Comparison of ENCODE assay signal across 8 cellular contexts in the genomic region with DNA sequence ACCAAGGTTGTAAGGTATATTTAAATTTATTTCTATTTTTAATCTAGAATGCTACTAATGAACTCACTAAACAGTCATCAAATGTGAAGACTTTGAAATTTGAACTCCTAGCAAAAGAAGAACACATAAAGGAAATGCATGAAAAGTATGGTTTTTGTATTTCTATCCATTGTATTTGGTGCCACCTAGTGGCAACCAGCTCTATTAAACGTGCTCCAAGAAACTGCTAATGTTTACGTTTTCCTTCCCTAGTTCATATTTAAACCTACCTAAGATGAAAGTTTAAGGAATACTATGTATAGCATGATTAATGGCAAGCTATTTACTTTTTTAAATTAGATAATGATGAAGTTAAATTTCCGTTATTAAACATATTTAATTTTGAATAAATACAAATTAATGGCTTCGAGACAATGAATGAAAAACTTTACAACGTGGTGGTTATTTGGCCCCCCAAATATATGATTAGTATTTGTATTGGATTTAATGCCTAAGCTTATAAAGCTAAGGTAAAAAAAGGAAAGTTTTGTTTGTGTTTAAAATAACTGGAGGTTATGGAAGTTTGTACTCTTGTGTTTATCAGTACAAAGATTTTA.
DNase-seq lines count a peak whose midpoint lies in the region; ATAC-seq, FAIRE-seq and TF ChIP-seq lines count a peak whose summit lies in the region.

No MANE protein-coding gene starts in this region.

- no peaks in the 10 kb centered on the region for H3K9me3 Mint-ChIP-seq in T-helper 2 cell treated with Interferon-gamma antibody and Interleukin-4, amounts not matched to agents 5 μg/mL and 100 μg/mL, for 36 hours

- TF ChIP-seq EP300 in tibial nerve (IDR thresholded peaks at IDR 0.05) = no peak

- H3K4me1 ChIP-seq in keratinocyte (ENCODE audit: control insufficient read depth, extremely low read depth, insufficient read depth, low read length) = no peaks in the 10 kb centered on the region
- no peaks in the 10 kb centered on the region for H3K4me1 ChIP-seq in tibial nerve

- H3K9me3 ChIP-seq in AG04450 (ENCODE audit: control insufficient read depth, insufficient read depth, low read length) (no peaks in the 10 kb centered on the region), keratinocyte (ENCODE audit: control insufficient read depth, low read depth, low read length) (no peaks in the 10 kb centered on the region), tibial nerve (no peaks in the 10 kb centered on the region)

- no peaks in the 10 kb centered on the region for H3K9me1 ChIP-seq in keratinocyte (ENCODE audit: control insufficient read depth, extremely low read depth, insufficient read depth, low read length)

- no peaks in the 10 kb centered on the region for H3K4me1 Mint-ChIP-seq in T-helper 2 cell treated with Interferon-gamma antibody and Interleukin-4, amounts not matched to agents 5 μg/mL and 100 μg/mL, for 36 hours (ENCODE audit: low read depth)

- no peaks in the 10 kb centered on the region for H4K20me1 ChIP-seq in keratinocyte (ENCODE audit: control insufficient read depth, extremely low read depth, insufficient read depth, low read length)

- POLR2A ChIA-PET in AG04450 (lab: Yijun Ruan, JAX) = no interaction called here

- H3K36me3 ChIP-seq in keratinocyte (ENCODE audit: control insufficient read depth in 2 of 2, extremely low read depth in 1 of 2, insufficient read depth in 2 of 2, low read length in 2 of 2) = no peaks in the 10 kb centered on the region
- H3K36me3 ChIP-seq in tibial nerve = peaks cover 0 to 23% (median 0%) of the 10 kb centered on the region in 3 donors

- H3K27me3 ChIP-seq in AG04450 (ENCODE audit: control insufficient read depth, insufficient read depth, low read length) = no peaks in the 10 kb centered on the region
- H3K27me3 ChIP-seq in keratinocyte (ENCODE audit: control insufficient read depth, extremely low read depth, insufficient read depth, low read length) = no peaks in the 10 kb centered on the region
- no peaks in the 10 kb centered on the region for H3K27me3 ChIP-seq in tibial nerve

- peak; percentile 58 for ATAC-seq in HG02981 (IDR thresholded peaks at IDR 0.05; ENCODE audit: unreplicated experiment)

- H2AFZ ChIP-seq in keratinocyte (ENCODE audit: control insufficient read depth, low read length) = no peak overlapping the region

- no peaks in the 10 kb centered on the region for H3K36me3 Mint-ChIP-seq in T-helper 2 cell treated with Interferon-gamma antibody and Interleukin-4, amounts not matched to agents 5 μg/mL and 100 μg/mL, for 36 hours (ENCODE audit: low read depth)

- H3K4me3 ChIP-seq in AG04450 (ENCODE audit: low read depth, low read length) (no peak overlapping the region), keratinocyte (ENCODE audit: control insufficient read depth in 2 of 3, extremely low read depth in 1 of 3, insufficient read depth in 2 of 3, low read depth in 1 of 3, low read length in 3 of 3) (no peak overlapping the region), tibial nerve (no peak overlapping the region)

- no peak overlapping the region for H3K4me2 ChIP-seq in keratinocyte (ENCODE audit: control insufficient read depth, extremely low read depth, insufficient read depth, low read depth, low read length)

- WGBS in tibial nerve, 2 donors = 45 to 46% methylated on average over 5 of the region's 5 CpGs

- H3K27ac Mint-ChIP-seq in T-helper 2 cell treated with Interferon-gamma antibody and Interleukin-4, amounts not matched to agents 5 μg/mL and 100 μg/mL, for 36 hours = no peak overlapping the region

- no peaks in the 10 kb centered on the region for H3K27me3 Mint-ChIP-seq in T-helper 2 cell treated with Interferon-gamma antibody and Interleukin-4, amounts not matched to agents 5 μg/mL and 100 μg/mL, for 36 hours (ENCODE audit: low read depth)

- no peak overlapping the region for H3K27ac ChIP-seq in AG04450 (ENCODE audit: low read depth, low read length)
- no peak overlapping the region for H3K27ac ChIP-seq in keratinocyte (ENCODE audit: control insufficient read depth, insufficient read depth, low read length)
- H3K27ac ChIP-seq in tibial nerve = no peak overlapping the region

- peak; percentile 45 for DNase-seq in AG04450 (ENCODE audit: low read depth, low spot score)
- peak; percentile 7 for DNase-seq in GF-D8 (lab: John Stamatoyannopoulos, UW)
- DNase-seq in NCI-H2227 treated with DMSO at 0.1 percent for 48 hours (lab: John Stamatoyannopoulos, UW) = peak; percentile 49
- DNase-seq in astrocyte of the hippocampus (ENCODE audit: low read depth, low spot score) = peak; percentile 78
- peak; percentile 5 for DNase-seq in keratinocyte (ENCODE audit: low read depth, low spot score)
- peak in 1 of 2 donors; percentile 69 for DNase-seq in tibial nerve (ENCODE audit: low spot score in 2 of 2)
- no peak for DNase-seq in T-helper 2 cell treated with Interferon-gamma antibody and Interleukin-4, amounts not matched to agents 5 μg/mL and 100 μg/mL, for 36 hours (ENCODE audit: low spot score)

- dilution Hi-C loops in keratinocyte (cut with MboI; ENCODE audit: extremely low pct_ligation_motif_present, low sequenced_read_pairs) = loop anchor here (25.0 kb wide), 1 partner anchor 251 kb away; no protein-coding TSS in a partner anchor

- H3K9ac ChIP-seq in keratinocyte (ENCODE audit: control insufficient read depth, extremely low read depth, insufficient read depth, low read length) = no peak overlapping the region

- no peak for FAIRE-seq in keratinocyte (lab: Jason Lieb, UNC)

- H3K79me2 ChIP-seq in keratinocyte (ENCODE audit: control insufficient read depth, insufficient read depth, low read length) = no peaks in the 10 kb centered on the region

- CTCF ChIA-PET in AG04450 (lab: Charles Lee) = interaction anchor here (0.6 to 7.7 kb wide), 18 partner anchors 8 to 592 kb away, joined by 3 to 91 read pairs (median 4); no protein-coding TSS in a partner anchor

- no peak overlapping the region for H3K4me3 Mint-ChIP-seq in T-helper 2 cell treated with Interferon-gamma antibody and Interleukin-4, amounts not matched to agents 5 μg/mL and 100 μg/mL, for 36 hours

- TF ChIP-seq CTCF in AG04450 (IDR thresholded peaks at IDR 0.05; ENCODE audit: low read depth, low read length) = peak; percentile 73
- peak in 2 of 3 experiments; percentile 43 to 59 for TF ChIP-seq CTCF in keratinocyte (optimal IDR thresholded peaks at IDR 0.05 in 1 of 3, IDR thresholded peaks at IDR 0.05 in 1 of 3, conservative IDR thresholded peaks at IDR 0.05 in 1 of 3; ENCODE audit: extremely low read depth in 1 of 3, insufficient read depth in 2 of 3, low read length in 3 of 3)
- peak; percentile 59 to 69 (median 67) for TF ChIP-seq CTCF in tibial nerve (IDR thresholded peaks at IDR 0.05)

- TF ChIP-seq POLR2A in tibial nerve (IDR thresholded peaks at IDR 0.05) = no peak
